1 cellular context compared by ENCODE assay signal in the genomic region with DNA sequence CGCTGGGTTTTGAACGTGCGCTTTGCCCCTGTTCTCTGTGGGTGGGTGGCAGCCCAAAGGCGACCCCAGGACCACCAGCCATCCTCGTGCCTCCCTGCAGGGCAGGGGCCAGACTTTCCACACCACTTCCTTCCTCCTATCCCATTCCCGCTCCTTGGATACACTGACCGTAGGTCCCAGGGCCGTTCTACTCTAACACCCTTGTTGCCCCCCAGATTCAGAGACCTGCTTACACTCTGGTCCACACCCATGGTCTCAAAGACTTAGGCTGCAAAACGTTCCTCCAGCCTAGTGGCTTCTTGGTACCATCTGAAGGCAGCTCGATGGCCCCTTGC.
TF ChIP-seq lines count a peak whose summit lies in the region.

No MANE protein-coding gene starts in this region.

TF ChIP-seq in WTC11, 78 proteins besides CTCF, POLR2A, EP300 and RAD21 (continued from another document):
- TF ChIP-seq, protein P1, sequence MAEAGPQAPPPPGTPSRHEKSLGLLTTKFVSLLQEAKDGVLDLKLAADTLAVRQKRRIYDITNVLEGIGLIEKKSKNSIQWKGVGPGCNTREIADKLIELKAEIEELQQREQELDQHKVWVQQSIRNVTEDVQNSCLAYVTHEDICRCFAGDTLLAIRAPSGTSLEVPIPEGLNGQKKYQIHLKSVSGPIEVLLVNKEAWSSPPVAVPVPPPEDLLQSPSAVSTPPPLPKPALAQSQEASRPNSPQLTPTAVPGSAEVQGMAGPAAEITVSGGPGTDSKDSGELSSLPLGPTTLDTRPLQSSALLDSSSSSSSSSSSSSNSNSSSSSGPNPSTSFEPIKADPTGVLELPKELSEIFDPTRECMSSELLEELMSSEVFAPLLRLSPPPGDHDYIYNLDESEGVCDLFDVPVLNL (CRISPR knock-in tag; IDR thresholded peaks at IDR 0.05; ENCODE audit: borderline replicate concordance, low read depth), result no peak
